Comparison of ENCODE assay signal across 10 cellular contexts in genomic region chr3:139173372-139174108, GRCh38.
DNase-seq lines count a peak whose midpoint lies in the region; ATAC-seq and TF ChIP-seq lines count a peak whose summit lies in the region.
"Had no signal": no experiment of that assay in that cellular context is flagged by ENCODE, and none has a peak within 500 bp of the region (broad histone marks: within the 10 kb centered on the region; RNA-seq: fewer than 3 reads in every experiment).

No MANE protein-coding gene starts in this region.

- H3K36me3 Mint-ChIP-seq in activated CD8-positive, alpha-beta T cell treated with anti-CD3 and anti-CD28 coated beads for 36 hours (ENCODE audit: low read depth) = no peaks in the 10 kb centered on the region

- TF ChIP-seq POLR2A in thyroid gland (IDR thresholded peaks at IDR 0.05) = no peak

- no peaks in the 10 kb centered on the region for H3K27me3 ChIP-seq in thyroid gland

- peak overlapping the region in 2 of 3 donors; percentile 36 to 56 for H3K27ac ChIP-seq in thyroid gland

- H3K9me3 ChIP-seq in thyroid gland = no peaks in the 10 kb centered on the region

- CTCF ChIA-PET in activated CD8-positive, alpha-beta T cell treated with anti-CD3 and anti-CD28 coated beads for 36 hours (lab: Charles Lee) = interaction anchor here (1.5 kb wide), 1 partner anchor 11 kb away, joined by 3 read pairs; no protein-coding TSS in a partner anchor

- H3K36me3 ChIP-seq in thyroid gland = no peaks in the 10 kb centered on the region

- peaks cover 11% of the 10 kb centered on the region for H3K27me3 Mint-ChIP-seq in activated CD8-positive, alpha-beta T cell treated with anti-CD3 and anti-CD28 coated beads for 36 hours

- no peak for TF ChIP-seq CTCF in thyroid gland (IDR thresholded peaks at IDR 0.05)
- no peak for TF ChIP-seq CTCF in activated CD8-positive, alpha-beta T cell treated with anti-CD3 and anti-CD28 coated beads for 36 hours (IDR thresholded peaks at IDR 0.05)

- DNase-seq in NCI-H1417 (lab: John Stamatoyannopoulos, UW) (peak in 2 of 3 experiments; percentile 20 to 46), NCI-H1417 treated with DMSO at 0.1 percent for 48 hours (lab: John Stamatoyannopoulos, UW) (no peak), astrocyte of the hippocampus (ENCODE audit: low read depth, low spot score) (peak; percentile 48), left colon (peak in 1 of 2 donors; percentile 18), thyroid gland (peak; percentile 12 to 32)
- no peak for DNase-seq in stimulated activated CD4-positive, alpha-beta T cell treated with anti-CD3 and anti-CD28 coated beads, Interleukin-4, amount 100 ng/mL, for 1 hour
- no peak for DNase-seq in activated CD8-positive, alpha-beta T cell treated with anti-CD3 and anti-CD28 coated beads for 36 hours
- DNase-seq: activated T-cell treated with anti-CD3 and anti-CD28 coated beads, Interleukin-2, amount 50 U/mL, for 4 hours; NCI-H2171 treated with DMSO at 0.1 percent for 48 hours had no signal

- H3K4me3 Mint-ChIP-seq in activated CD8-positive, alpha-beta T cell treated with anti-CD3 and anti-CD28 coated beads for 36 hours = no peak overlapping the region
- H3K4me3 Mint-ChIP-seq: activated T-cell treated with anti-CD3 and anti-CD28 coated beads, Interleukin-2, amount 50 U/mL, for 4 hours had no signal

- ATAC-seq in left colon = peak; percentile 77
- no peak for ATAC-seq in GM21825 (IDR thresholded peaks at IDR 0.05; ENCODE audit: unreplicated experiment)
- ATAC-seq in activated CD8-positive, alpha-beta T cell treated with anti-CD3 and anti-CD28 coated beads for 36 hours = no peak
- ATAC-seq: activated T-cell treated with anti-CD3 and anti-CD28 coated beads, Interleukin-2, amount 50 U/mL, for 4 hours had no signal

- no peak overlapping the region for H3K27ac Mint-ChIP-seq in activated CD8-positive, alpha-beta T cell treated with anti-CD3 and anti-CD28 coated beads for 36 hours

- H3K4me1 ChIP-seq in thyroid gland = peaks cover 0 to 6% of the 10 kb centered on the region in 2 donors

- H3K9me3 Mint-ChIP-seq in activated CD8-positive, alpha-beta T cell treated with anti-CD3 and anti-CD28 coated beads for 36 hours = no peaks in the 10 kb centered on the region

- no peak overlapping the region for H3K4me3 ChIP-seq in thyroid gland (replicated peaks in 1 of 3)

- POLR2A ChIA-PET in activated CD8-positive, alpha-beta T cell treated with anti-CD3 and anti-CD28 coated beads for 36 hours (lab: Charles Lee) = no interaction called here

- no peaks in the 10 kb centered on the region for H3K4me1 Mint-ChIP-seq in activated CD8-positive, alpha-beta T cell treated with anti-CD3 and anti-CD28 coated beads for 36 hours (ENCODE audit: low read depth)

- intact Hi-C loops in left colon (cut with DNase I, micrococcal nuclease) (no loop called here), thyroid gland (cut with DNase I) (no loop called here)
- intact Hi-C loops in activated CD8-positive, alpha-beta T cell treated with anti-CD3 and anti-CD28 coated beads for 36 hours (cut with micrococcal nuclease) = no loop called here

- WGBS in thyroid gland, 2 donors = 21 to 23% methylated on average over 9 of the region's 9 CpGs

Comparison
In these comparisons a context has a peak if more than half of its experiments do, and no peak if none do; other contexts are left out.
1. DNase-seq: peak in NCI-H1417 (2 of 3), astrocyte of the hippocampus (single experiment) and thyroid gland (2 of 2); none in NCI-H1417 treated with DMSO at 0.1 percent for 48 hours (single experiment), stimulated activated CD4-positive, alpha-beta T cell treated with anti-CD3 and anti-CD28 coated beads, Interleukin-4, amount 100 ng/mL, for 1 hour (single experiment) and activated CD8-positive, alpha-beta T cell treated with anti-CD3 and anti-CD28 coated beads for 36 hours (single experiment).